2 cellular contexts compared by ENCODE assay signal in genomic region chr6:33606642-33607041, GRCh38.
TF ChIP-seq lines count a peak whose summit lies in the region.

No MANE protein-coding gene starts in this region.

TF ChIP-seq in HepG2, 621 proteins besides CTCF, POLR2A, EP300 and RAD21:
- no peak for TF ChIP-seq ZBTB25 (CRISPR knock-in tag; IDR thresholded peaks at IDR 0.05)
- TF ChIP-seq ZNF629 (CRISPR knock-in tag; conservative IDR thresholded peaks at IDR 0.05): peak; percentile 36

TF ChIP-seq in K562, 482 proteins besides CTCF, POLR2A, EP300 and RAD21:
- TF ChIP-seq ATF7 (IDR thresholded peaks at IDR 0.05) (no peak), ETS1 (conservative IDR thresholded peaks at IDR 0.05; ENCODE audit: control insufficient read depth, low read depth, low read length) (no peak), ZNF561 (CRISPR knock-in tag; conservative IDR thresholded peaks at IDR 0.05) (no peak), RBM25 (IDR thresholded peaks at IDR 0.05; ENCODE audit: low read depth, low read length, severe bottlenecking) (peak; percentile 7), DPF2 (IDR thresholded peaks at IDR 0.05) (no peak), LCOR (CRISPR knock-in tag; IDR thresholded peaks at IDR 0.05) (no peak), HNRNPLL (IDR thresholded peaks at IDR 0.05; ENCODE audit: low read depth, low read length, poor library complexity, severe bottlenecking) (no peak)
